ENCODE assay signal across 12 cellular contexts in the genomic region with DNA sequence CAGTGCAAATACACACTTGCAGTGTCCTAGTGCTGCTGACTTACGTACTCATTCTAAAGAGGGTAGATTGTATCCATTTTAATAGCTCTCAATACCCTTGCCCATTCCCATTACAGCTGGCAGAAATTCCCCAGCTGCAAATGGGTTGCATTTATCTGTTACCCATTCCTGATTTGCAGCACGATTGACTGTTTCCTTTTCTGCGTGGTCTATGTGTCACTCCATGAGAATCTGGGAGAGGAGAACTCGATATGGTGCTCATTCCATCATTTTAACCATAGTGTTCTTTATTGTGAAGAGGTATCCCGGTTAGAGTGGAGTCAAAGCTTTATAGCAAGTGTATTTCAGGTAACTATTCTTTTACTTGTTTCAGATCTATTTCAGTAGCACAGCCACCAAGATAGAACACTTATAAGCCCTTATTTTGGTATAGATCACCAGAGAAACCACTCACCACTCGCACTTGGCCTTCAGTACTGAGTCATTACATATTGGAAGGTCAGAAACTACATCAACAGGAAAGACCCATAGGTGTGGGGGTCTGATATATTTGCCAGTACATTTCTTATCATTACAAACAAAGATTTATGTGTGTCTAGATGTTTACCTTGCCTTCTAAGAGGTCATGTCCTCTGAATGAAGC.
DNase-seq lines count a peak whose midpoint lies in the region; ATAC-seq and TF ChIP-seq lines count a peak whose summit lies in the region.
"Had no signal": no experiment of that assay in that cellular context is flagged by ENCODE, and none has a peak within 500 bp of the region (broad histone marks: within the 10 kb centered on the region; RNA-seq: fewer than 3 reads in every experiment).

No MANE protein-coding gene starts in this region.

- TF ChIP-seq CTCF in osteoblast (IDR thresholded peaks at IDR 0.05; ENCODE audit: extremely low read depth, low read depth, low read length) (no peak), hepatocyte (IDR thresholded peaks at IDR 0.05; ENCODE audit: poor library complexity) (no peak)

- H3K27ac ChIP-seq in osteoblast (ENCODE audit: low read depth, low read length): no peak overlapping the region
- H3K27ac ChIP-seq in hepatocyte: no peak overlapping the region

- H3K27me3 ChIP-seq in osteoblast (ENCODE audit: insufficient read depth, low read length): no peaks in the 10 kb centered on the region
- H3K27me3 ChIP-seq in hepatocyte: no peaks in the 10 kb centered on the region

- H3K4me1 ChIP-seq in osteoblast (ENCODE audit: insufficient read depth, low read length) (peaks cover 12% of the 10 kb centered on the region), hepatocyte (ENCODE audit: insufficient read depth) (no peaks in the 10 kb centered on the region)

- peak overlapping the region; percentile 5 for H2AFZ ChIP-seq in osteoblast (ENCODE audit: low read length)
- no peak overlapping the region for H2AFZ ChIP-seq in hepatocyte

- no peaks in the 10 kb centered on the region for H3K9me3 ChIP-seq in osteoblast (ENCODE audit: low read depth, low read length)
- H3K9me3 ChIP-seq in hepatocyte (ENCODE audit: low read depth): no peaks in the 10 kb centered on the region

- WGBS in hepatocyte (ENCODE audit: low lambda C conversion rate, missing lambda C conversion rate): 88% methylated on average over 6 of the region's 6 CpGs

- no peak for DNase-seq in osteoblast (ENCODE audit: insufficient read length, low spot score, missing footprints)
- no peak for DNase-seq in HK-2 (ENCODE audit: unreplicated experiment)
- DNase-seq in stimulated activated CD4-positive, alpha-beta T cell treated with anti-CD3 and anti-CD28 coated beads, Interleukin-15, amount 100 ng/mL, for 24 hours: no peak
- no peak for DNase-seq in hepatocyte (ENCODE audit: low spot score)
- DNase-seq: activated CD4-positive, alpha-beta T cell treated with anti-CD3 and anti-CD28 coated beads for 48 hours; activated naive CD8-positive, alpha-beta T cell treated with anti-CD3 and anti-CD28 coated beads, Interleukin-2, amount 10 ng/mL, durations not matched to agents 7 days and 5 days; DMS153; HFFc6; stimulated activated CD4-positive, alpha-beta T cell treated with anti-CD3 and anti-CD28 coated beads, Interleukin-12 subunit alpha, Interleukin-12 subunit beta, amount 100 ng/mL, for 4 hours had no signal

- H3K4me3 ChIP-seq in osteoblast (ENCODE audit: insufficient read depth, low read length): no peak overlapping the region
- no peak overlapping the region for H3K4me3 ChIP-seq in hepatocyte

- H4K20me1 ChIP-seq in osteoblast (ENCODE audit: insufficient read depth, low read length) (no peaks in the 10 kb centered on the region), hepatocyte (ENCODE audit: insufficient read depth, poor library complexity, severe bottlenecking) (no peaks in the 10 kb centered on the region)

- no peaks in the 10 kb centered on the region for H3K79me2 ChIP-seq in osteoblast (ENCODE audit: insufficient read depth, low read length)
- H3K79me2 ChIP-seq in hepatocyte: no peaks in the 10 kb centered on the region

- H3K36me3 ChIP-seq in osteoblast (ENCODE audit: insufficient read depth, low read length): no peaks in the 10 kb centered on the region
- H3K36me3 ChIP-seq in hepatocyte (replicated peaks; ENCODE audit: insufficient read depth, low read depth): no peaks in the 10 kb centered on the region

- no peak overlapping the region for H3K4me2 ChIP-seq in osteoblast (ENCODE audit: insufficient read depth, low read length)
- H3K4me2 ChIP-seq in hepatocyte: no peak overlapping the region

- no peaks in the 10 kb centered on the region for H3K9me2 ChIP-seq in hepatocyte (replicated peaks; ENCODE audit: insufficient read depth)

- peak; percentile 80 for ATAC-seq in GM18907 (IDR thresholded peaks at IDR 0.05; ENCODE audit: unreplicated experiment)
- peak; percentile 62 for ATAC-seq in GM21786 (IDR thresholded peaks at IDR 0.05; ENCODE audit: unreplicated experiment)
- peak; percentile 60 for ATAC-seq in HG03280 (IDR thresholded peaks at IDR 0.05; ENCODE audit: unreplicated experiment)
